18 cellular contexts compared by ENCODE assay signal in genomic region chr11:8383627-8384026, GRCh38.
"Had no signal": no experiment of that assay in that cellular context is flagged by ENCODE, and none has a peak within 500 bp of the region (broad histone marks: within the 10 kb centered on the region; RNA-seq: fewer than 3 reads in every experiment).

No MANE protein-coding gene starts in this region.

- H3K4me3 ChIP-seq: SJSA1, SK-N-MC had no signal

- DNase-seq: MV-4-11, NCI-H1048, NCI-H1105, NCI-H1436 treated with DMSO at 0.1 percent for 48 hours, NCI-H1694, NCI-H187 treated with DMSO at 0.1 percent for 48 hours, NCI-H2029 treated with DMSO at 0.1 percent for 48 hours, NCI-H2227 treated with DMSO at 0.1 percent for 48 hours, NCI-H524 treated with DMSO at 0.1 percent for 48 hours, NCI-H69, NCI-H774, Right ventricle myocardium superior, RPMI8226, SIG-M5 had no signal

- H3K27ac ChIP-seq: HL-60, KMS-11, SJSA1, SK-N-MC had no signal

- H3K4me2 ChIP-seq: KMS-11 had no signal

- H3K27me3 ChIP-seq: SJSA1 had no signal

- H3K36me3 ChIP-seq: SJSA1 had no signal

- H3K9ac ChIP-seq: KMS-11 had no signal

- H3K4me1 ChIP-seq: SJSA1 had no signal

- H3K9me3 ChIP-seq: SJSA1 had no signal
